10 cellular contexts compared by ENCODE assay signal in genomic region chr12:2834581-2835491, GRCh38. TPM values are rescaled to one million over a fixed set of nuclear protein-coding genes. Genes with fewer than 3 reads are reported as not detected.
DNase-seq lines count a peak whose midpoint lies in the region; ATAC-seq and TF ChIP-seq lines count a peak whose summit lies in the region.
"Had no signal": no experiment of that assay in that cellular context is flagged by ENCODE, and none has a peak within 500 bp of the region (broad histone marks: within the 10 kb centered on the region; RNA-seq: fewer than 3 reads in every experiment).

Gene NRIP2, minus strand, starts transcription at chr12:2835035. Its CDS starts 52 bp downstream, at chr12:2834983.

- H3K27ac Mint-ChIP-seq in H9: peak within 1 kb of the TSS; percentile 26 to 30 (median 29); a peak in 1 of 7 replicates
- no peak within 1 kb of the TSS for H3K27ac Mint-ChIP-seq in activated T-cell treated with anti-CD3 and anti-CD28 coated beads, Interleukin-2, amount 50 U/mL, for 24 hours
- H3K27ac Mint-ChIP-seq: activated naive CD4-positive, alpha-beta T cell treated with anti-CD3 and anti-CD28 coated beads for 36 hours had no signal

- H3K27me3 ChIP-seq in H9 (ENCODE audit: insufficient read depth, low read length) (no peaks in the 10 kb centered on the region), heart right ventricle (peaks cover 0 to 7% (median 0%) of the 10 kb centered on the region in 7 donors), psoas muscle (ENCODE audit: insufficient read depth in 3 of 3, low read length in 2 of 3) (no peaks in the 10 kb centered on the region)

- ATAC-seq in heart right ventricle: peak; percentile 54 to 81 (median 71)
- ATAC-seq in psoas muscle: peak; percentile 42 to 63 (median 54)
- ATAC-seq in GM18511 (IDR thresholded peaks at IDR 0.05; ENCODE audit: unreplicated experiment): no peak

- H3K4me1 Mint-ChIP-seq in H9: peaks cover 17 to 29% of the 10 kb centered on the region in 2 experiments
- H3K4me1 Mint-ChIP-seq in activated T-cell treated with anti-CD3 and anti-CD28 coated beads, Interleukin-2, amount 50 U/mL, for 24 hours (ENCODE audit: low read depth): peaks cover 6% of the 10 kb centered on the region

- H2AK5ac ChIP-seq in H9 (ENCODE audit: insufficient read length, low read length): no peak within 1 kb of the TSS

- TF ChIP-seq CTCF in H9 (conservative IDR thresholded peaks at IDR 0.05) (no peak), VCaP (conservative IDR thresholded peaks at IDR 0.05) (peak; percentile 23), heart right ventricle (IDR thresholded peaks at IDR 0.05) (peak in 4 of 9 donors; percentile 8 to 32 (median 27)), psoas muscle (IDR thresholded peaks at IDR 0.05) (no peak)

- no peak within 1 kb of the TSS for H2BK20ac ChIP-seq in H9 (ENCODE audit: low read depth, low read length, poor library complexity, severe bottlenecking)

- H2BK15ac ChIP-seq in H9 (ENCODE audit: low read depth, low read length): no peak within 1 kb of the TSS

- H2BK120ac ChIP-seq in H9 (ENCODE audit: low read depth, low read length, poor library complexity, severe bottlenecking): no peak within 1 kb of the TSS

- no peak within 1 kb of the TSS for H3K27ac ChIP-seq in H9 (ENCODE audit: insufficient read length, low read depth, low read length)
- peak within 1 kb of the TSS; percentile 15; the same call in 1 of the 2 replicates for H3K27ac ChIP-seq in VCaP
- H3K27ac ChIP-seq in heart right ventricle: peak within 1 kb of the TSS in 7 of 10 donors; percentile 20 to 64 (median 45)
- H3K27ac ChIP-seq in psoas muscle: no peak within 1 kb of the TSS

- no peak within 1 kb of the TSS for H3K9ac ChIP-seq in H9 (ENCODE audit: extremely low read depth, insufficient read length, low read length)

- DNase-seq in H9 (no peak), heart right ventricle (peak; percentile 40 to 43), psoas muscle (peak; percentile 35 to 51), kidney glomerular epithelial cell (lab: John Stamatoyannopoulos, UW) (no peak)
- DNase-seq in activated T-cell treated with anti-CD3 and anti-CD28 coated beads, Interleukin-2, amount 50 U/mL, for 24 hours: no peak
- DNase-seq in stimulated activated CD4-positive, alpha-beta T cell treated with anti-CD3 and anti-CD28 coated beads, Interleukin-4, amount 100 ng/mL, for 24 hours: no peak
- DNase-seq: activated naive CD4-positive, alpha-beta T cell treated with anti-CD3 and anti-CD28 coated beads for 36 hours had no signal

- no peak within 1 kb of the TSS for H3K14ac ChIP-seq in H9 (ENCODE audit: insufficient read depth, low read length)

- H3K36me3 ChIP-seq in heart right ventricle (peaks cover 0 to 43% (median 0%) of the 10 kb centered on the region in 9 donors), psoas muscle (ENCODE audit: insufficient read depth in 1 of 2, low read depth in 1 of 2) (peaks cover 0 to 49% of the 10 kb centered on the region in 2 donors)

- no peaks in the 10 kb centered on the region for H4K20me1 ChIP-seq in H9 (ENCODE audit: control insufficient read depth, insufficient read depth, insufficient read length)

- H3K27me3 Mint-ChIP-seq in H9 (ENCODE audit: low read depth): no peaks in the 10 kb centered on the region
- no peaks in the 10 kb centered on the region for H3K27me3 Mint-ChIP-seq in activated T-cell treated with anti-CD3 and anti-CD28 coated beads, Interleukin-2, amount 50 U/mL, for 24 hours

- H3K4me2 ChIP-seq in H9 (ENCODE audit: insufficient read depth, insufficient read length, low read length): no peak within 1 kb of the TSS

- no peak within 1 kb of the TSS for H3T11ph ChIP-seq in H9 (ENCODE audit: low read length)

- no peak within 1 kb of the TSS for H3K56ac ChIP-seq in H9 (ENCODE audit: insufficient read length, low read depth, low read length)

- H3K4me3 ChIP-seq in heart right ventricle (peak within 1 kb of the TSS in 9 of 10 donors; percentile 11 to 53 (median 40)), psoas muscle (peak within 1 kb of the TSS; percentile 46)

- H3K4me1 ChIP-seq in H9 (ENCODE audit: insufficient read depth, low read length) (no peaks in the 10 kb centered on the region), heart right ventricle (peaks cover 0 to 25% (median 8%) of the 10 kb centered on the region in 9 donors), psoas muscle (peaks cover 6% of the 10 kb centered on the region)

- H2AFZ ChIP-seq in H9 (ENCODE audit: low read length): no peak within 1 kb of the TSS

- H3K79me2 ChIP-seq in H9 (ENCODE audit: insufficient read depth, low read length): no peaks in the 10 kb centered on the region

- H4K5ac ChIP-seq in H9 (ENCODE audit: insufficient read length, low read depth, low read length): no peak within 1 kb of the TSS

- H3K79me1 ChIP-seq in H9 (ENCODE audit: insufficient read depth, low read depth, low read length, poor library complexity, severe bottlenecking): no peaks in the 10 kb centered on the region

- H3K23ac ChIP-seq in H9 (ENCODE audit: insufficient read length, low read depth, low read length): no peak within 1 kb of the TSS

- H3K18ac ChIP-seq in H9 (ENCODE audit: insufficient read length, low read depth, low read length): no peak within 1 kb of the TSS

- no peak within 1 kb of the TSS for H4K91ac ChIP-seq in H9 (ENCODE audit: insufficient read length, low read depth, low read length)

- no peak within 1 kb of the TSS for H2BK5ac ChIP-seq in H9 (ENCODE audit: insufficient read length, low read length)

- no peaks in the 10 kb centered on the region for H3K9me3 ChIP-seq in H9 (ENCODE audit: control insufficient read depth, low read depth, low read length)
- H3K9me3 ChIP-seq in heart right ventricle: no peaks in the 10 kb centered on the region
- no peaks in the 10 kb centered on the region for H3K9me3 ChIP-seq in psoas muscle

- intact Hi-C loops in heart right ventricle (cut with DNase I) (no loop called here), psoas muscle (cut with DNase I) (no loop called here)

- H4K8ac ChIP-seq in H9 (replicated peaks; ENCODE audit: insufficient read length, low read depth, low read length): no peak within 1 kb of the TSS

- no peaks in the 10 kb centered on the region for H3K9me3 Mint-ChIP-seq in H9
- H3K9me3 Mint-ChIP-seq in activated T-cell treated with anti-CD3 and anti-CD28 coated beads, Interleukin-2, amount 50 U/mL, for 24 hours: no peaks in the 10 kb centered on the region
- H3K9me3 Mint-ChIP-seq: activated naive CD4-positive, alpha-beta T cell treated with anti-CD3 and anti-CD28 coated beads for 36 hours had no signal

- WGBS in H9 (ENCODE audit: extremely low coverage, insufficient read length, low lambda C conversion rate): no CpG with 5 or more reads among the region's 32 CpGs
- 12 to 24% methylated on average over 32 of the region's 32 CpGs for WGBS in heart right ventricle, 2 donors
- WGBS in psoas muscle, 3 donors: 7 to 14% (median 10%) methylated on average over 27 to 32 of the region's 32 CpGs

- H3K23me2 ChIP-seq in H9 (ENCODE audit: insufficient read length, low read depth, low read length, poor library complexity, severe bottlenecking): no peaks in the 10 kb centered on the region

- H3K4ac ChIP-seq in H9 (ENCODE audit: low read depth, low read length): no peak within 1 kb of the TSS

- H3K4me3 Mint-ChIP-seq in H9: peak within 1 kb of the TSS in 1 of 2 experiments; percentile 65; a peak in 2 of 5 replicates
- no peak within 1 kb of the TSS for H3K4me3 Mint-ChIP-seq in activated T-cell treated with anti-CD3 and anti-CD28 coated beads, Interleukin-2, amount 50 U/mL, for 24 hours
- H3K4me3 Mint-ChIP-seq: activated naive CD4-positive, alpha-beta T cell treated with anti-CD3 and anti-CD28 coated beads for 36 hours had no signal

- H2BK12ac ChIP-seq in H9 (ENCODE audit: insufficient read length, low read depth, low read length): no peak within 1 kb of the TSS

- peaks cover 1 to 24% (median 19%) of the 10 kb centered on the region in 3 experiments; a peak in 4 of 7 replicates for H3K36me3 Mint-ChIP-seq in H9 (ENCODE audit: insufficient read depth in 1 of 3, low read depth in 3 of 3)
- H3K36me3 Mint-ChIP-seq in activated T-cell treated with anti-CD3 and anti-CD28 coated beads, Interleukin-2, amount 50 U/mL, for 24 hours (ENCODE audit: low read depth): peaks cover 61% of the 10 kb centered on the region

RNA-seq across cellular contexts. Expression of gene NRIP2, which starts in this region (rescaled TPM):
- total RNA-seq in H9 (2021) (0.15 TPM in 2 replicates), heart right ventricle (1 to 10 TPM; 1.4 to 3.6 (median 2.5) TPM), psoas muscle (1 to 10 TPM in 2 of 4 donors, under 1 TPM in 2; 0.96 to 2.4 (median 1.1) TPM)
- polyA plus RNA-seq in heart right ventricle (1 to 10 TPM; 2.3 to 4.0 TPM), psoas muscle (1 to 10 TPM; 1.0 to 1.3 (median 1.3) TPM)
- total RNA-seq: activated naive CD4-positive, alpha-beta T cell treated with anti-CD3 and anti-CD28 coated beads for 36 hours; NCI-H460 had no signal

Comparison
In these comparisons a context has a peak if more than half of its experiments do, and no peak if none do; other contexts are left out.
1. DNase-seq: peak in heart right ventricle (2 of 2) and psoas muscle (2 of 2); none in H9 (single experiment), kidney glomerular epithelial cell (single experiment), activated T-cell treated with anti-CD3 and anti-CD28 coated beads, Interleukin-2, amount 50 U/mL, for 24 hours (single experiment) and stimulated activated CD4-positive, alpha-beta T cell treated with anti-CD3 and anti-CD28 coated beads, Interleukin-4, amount 100 ng/mL, for 24 hours (single experiment).
2. H3K27ac ChIP-seq: peak in VCaP (single experiment) and heart right ventricle (7 of 10); none in H9 (single experiment) and psoas muscle (single experiment).